ENCODE assay signal across 12 cellular contexts in genomic region chr1:80498673-80499072, GRCh38.
DNase-seq lines count a peak whose midpoint lies in the region.
"Had no signal": no experiment of that assay in that cellular context is flagged by ENCODE, and none has a peak within 500 bp of the region (broad histone marks: within the 10 kb centered on the region; RNA-seq: fewer than 3 reads in every experiment).

No MANE protein-coding gene starts in this region.

- peak; percentile 23 for DNase-seq in LHCN-M2 (ENCODE audit: low read depth)
- peak; percentile 72 for DNase-seq in amniotic epithelial cell (ENCODE audit: low read depth)
- DNase-seq in kidney tubule cell (ENCODE audit: low spot score) = peak; percentile 3
- peak; percentile 13 for DNase-seq in renal cortical epithelial cell (ENCODE audit: low read depth)
- DNase-seq in LoVo (ENCODE audit: low spot score) = no peak
- no peak for DNase-seq in activated CD8-positive, alpha-beta memory T cell treated with anti-CD3 and anti-CD28 coated beads for 24 hours
- no peak for DNase-seq in occipital lobe (lab: John Stamatoyannopoulos, UW)
- DNase-seq: AML-193, DMS 273 treated with DMSO at 0.1 percent for 48 hours, HCEC 1CT, HFFc6, IMR-90 had no signal

Comparison
In these comparisons a context has a peak if more than half of its experiments do, and no peak if none do; other contexts are left out.
1. DNase-seq: peak in LHCN-M2 (single experiment), amniotic epithelial cell (single experiment), kidney tubule cell (single experiment) and renal cortical epithelial cell (single experiment); none in LoVo (single experiment), activated CD8-positive, alpha-beta memory T cell treated with anti-CD3 and anti-CD28 coated beads for 24 hours (single experiment) and occipital lobe (single experiment).